18 cellular contexts compared by ENCODE assay signal in genomic region chr5:10328323-10328722, GRCh38. TPM values are rescaled to one million over a fixed set of nuclear protein-coding genes. Genes with fewer than 3 reads are reported as not detected.
DNase-seq lines count a peak whose midpoint lies in the region; ATAC-seq and TF ChIP-seq lines count a peak whose summit lies in the region.
"Had no signal": no experiment of that assay in that cellular context is flagged by ENCODE, and none has a peak within 500 bp of the region (broad histone marks: within the 10 kb centered on the region; RNA-seq: fewer than 3 reads in every experiment).

No MANE protein-coding gene starts in this region.

- no peaks in the 10 kb centered on the region for H3K36me3 Mint-ChIP-seq in MCF 10A (ENCODE audit: insufficient read depth, unreplicated experiment)

- TF ChIP-seq CTCF in MCF 10A (IDR thresholded peaks at IDR 0.05; ENCODE audit: unreplicated experiment): no peak
- no peak for TF ChIP-seq CTCF in breast epithelium (IDR thresholded peaks at IDR 0.05)
- TF ChIP-seq CTCF in foreskin keratinocyte (conservative IDR thresholded peaks at IDR 0.05): no peak
- no peak for TF ChIP-seq CTCF in sigmoid colon (IDR thresholded peaks at IDR 0.05)
- no peak for TF ChIP-seq CTCF in suprapubic skin (IDR thresholded peaks at IDR 0.05)

- H3K27ac ChIP-seq in breast epithelium (no peak overlapping the region), foreskin keratinocyte (no peak overlapping the region), sigmoid colon (no peak overlapping the region), suprapubic skin (no peak overlapping the region)
- H3K27ac ChIP-seq: BLaER1 treated with 17β-estradiol and CSF1 and Interleukin-3, amounts not matched to agents 10 nM and 100 nM; Peyer's patch had no signal

- H3K9me3 ChIP-seq in breast epithelium: no peaks in the 10 kb centered on the region
- no peaks in the 10 kb centered on the region for H3K9me3 ChIP-seq in sigmoid colon
- no peaks in the 10 kb centered on the region for H3K9me3 ChIP-seq in suprapubic skin
- H3K9me3 ChIP-seq: Peyer's patch had no signal

- no peaks in the 10 kb centered on the region for H3K9me3 Mint-ChIP-seq in MCF 10A (ENCODE audit: unreplicated experiment)

- no peak overlapping the region for H3K4me3 ChIP-seq in breast epithelium
- H3K4me3 ChIP-seq in sigmoid colon: no peak overlapping the region
- no peak overlapping the region for H3K4me3 ChIP-seq in suprapubic skin
- H3K4me3 ChIP-seq: BLaER1 treated with 17β-estradiol and CSF1 and Interleukin-3, amounts not matched to agents 10 nM and 100 nM; GM12878; Peyer's patch had no signal

- intact Hi-C loops in MCF 10A (cut with micrococcal nuclease): no loop called here
- intact Hi-C loops in breast epithelium (cut with DNase I; ENCODE audit: low total_unique reads): no loop called here
- intact Hi-C loops in sigmoid colon (cut with DNase I): no loop called here

- TF ChIP-seq EP300 in sigmoid colon (IDR thresholded peaks at IDR 0.05): no peak
- no peak for TF ChIP-seq EP300 in suprapubic skin (IDR thresholded peaks at IDR 0.05)

- H3K27me3 Mint-ChIP-seq in MCF 10A (ENCODE audit: insufficient read depth, unreplicated experiment): no peaks in the 10 kb centered on the region

- peak; percentile 53 for ATAC-seq in foreskin keratinocyte
- no peak for ATAC-seq in HG02870 (IDR thresholded peaks at IDR 0.05; ENCODE audit: unreplicated experiment)
- ATAC-seq: GM12878, HepG2 had no signal

- DNase-seq in MCF 10A (ENCODE audit: unreplicated experiment): peak; percentile 52
- no peak for DNase-seq in breast epithelium (ENCODE audit: low spot score in 2 of 2)
- DNase-seq in M059J (ENCODE audit: low read depth): peak; percentile 97
- peak in 1 of 2 donors; percentile 74 for DNase-seq in foreskin keratinocyte
- DNase-seq in sigmoid colon: no peak
- DNase-seq in suprapubic skin (ENCODE audit: low spot score in 2 of 2): no peak
- no peak for DNase-seq in KG1 (lab: John Stamatoyannopoulos, UW)
- DNase-seq: DMS 273 treated with DMSO at 0.1 percent for 48 hours, MV-4-11, NCI-H1417 treated with DMSO at 0.1 percent for 48 hours, NCI-H2029 treated with DMSO at 0.1 percent for 48 hours, NCI-H510A, NCI-H82 had no signal

- CTCF ChIA-PET in MCF 10A (lab: Yijun Ruan, JAX): interaction anchor here (0.6 to 1.8 kb wide), 2 partner anchors 26 to 44 kb away, joined by 3 to 5 read pairs; no protein-coding TSS in a partner anchor

- H3K27me3 ChIP-seq in breast epithelium (no peaks in the 10 kb centered on the region), foreskin keratinocyte (peaks cover 8% of the 10 kb centered on the region), sigmoid colon (no peaks in the 10 kb centered on the region), suprapubic skin (no peaks in the 10 kb centered on the region)
- H3K27me3 ChIP-seq: Peyer's patch had no signal

- WGBS in sigmoid colon, 2 donors: 91 to 92% methylated on average over 5 of the region's 5 CpGs
- 89% methylated on average over 5 of the region's 5 CpGs for WGBS in suprapubic skin

- H3K4me1 ChIP-seq in breast epithelium (peaks cover 0 to 5% of the 10 kb centered on the region in 2 donors), foreskin keratinocyte (no peaks in the 10 kb centered on the region), sigmoid colon (peaks cover 0 to 52% (median 44%) of the 10 kb centered on the region in 4 donors), suprapubic skin (peaks cover 31% of the 10 kb centered on the region)
- H3K4me1 ChIP-seq: BLaER1 treated with 17β-estradiol and CSF1 and Interleukin-3, amounts not matched to agents 10 nM and 100 nM had no signal

- BruUV-seq in MCF 10A (replicated peaks; lab: Mats Ljungman, UMichigan): no TSS peak

- TF ChIP-seq POLR2A in breast epithelium (IDR thresholded peaks at IDR 0.05): no peak
- no peak for TF ChIP-seq POLR2A in sigmoid colon (IDR thresholded peaks at IDR 0.05)
- TF ChIP-seq POLR2A in suprapubic skin (IDR thresholded peaks at IDR 0.05): no peak

- H3K4me1 Mint-ChIP-seq in MCF 10A (ENCODE audit: insufficient read depth, unreplicated experiment): peaks cover 35% of the 10 kb centered on the region

- no peaks in the 10 kb centered on the region for H3K36me3 ChIP-seq in breast epithelium
- no peaks in the 10 kb centered on the region for H3K36me3 ChIP-seq in sigmoid colon
- H3K36me3 ChIP-seq in suprapubic skin: no peaks in the 10 kb centered on the region
- H3K36me3 ChIP-seq: Peyer's patch had no signal

- no peak overlapping the region for H3K27ac Mint-ChIP-seq in MCF 10A (ENCODE audit: low read depth, unreplicated experiment)

- H3K4me3 Mint-ChIP-seq in MCF 10A (ENCODE audit: unreplicated experiment): no peak overlapping the region

- POLR2A ChIA-PET in MCF 10A (lab: Yijun Ruan, JAX): interaction anchor here (2.8 kb wide), 1 partner anchor 25 kb away, joined by 20 read pairs; the partner anchor contains the start of gene MARCHF6

RNA-seq across cellular contexts. Expression of gene CMBL, which starts 20.6 kb away (rescaled TPM):
- total RNA-seq in MCF 10A (2022) (17.6 and 24.9 TPM in 2 replicates), breast epithelium (1 to 10 TPM; 8.2 to 9.4 (median 9.2) TPM), foreskin keratinocyte (16.4 and 17.8 TPM in 2 replicates), sigmoid colon (10 to 100 TPM in 3 of 4 donors, 1 to 10 TPM in 1; 8.1 to 21.3 (median 11.4) TPM), suprapubic skin (1 to 10 TPM in 3 of 4 donors, under 1 TPM in 1; 0.93 to 4.8 (median 2.7) TPM)
- 6.6 and 11.4 TPM in 2 replicates for total RNA-seq in M059J (2014; rRNA removed; shearing (Covaris generic))
- polyA plus RNA-seq in foreskin keratinocyte (18.0 and 20.9 TPM in 2 replicates), sigmoid colon (100 to 1,000 TPM in 2 of 3 donors, 10 to 100 TPM in 1; 85.8 to 261 (median 169) TPM)

RNA-seq across cellular contexts. Expression of gene MARCHF6, which starts 25.2 kb away (rescaled TPM):
- 118 and 131 TPM in 2 replicates for total RNA-seq in MCF 10A (2022)
- 100 to 1,000 TPM in 2 of 3 donors, 10 to 100 TPM in 1; 90.8 to 123 (median 121) TPM for total RNA-seq in breast epithelium
- total RNA-seq in M059J (2014; rRNA removed; shearing (Covaris generic)): 37.9 and 59.1 TPM in 2 replicates
- total RNA-seq in foreskin keratinocyte: 67.7 and 68.4 TPM in 2 replicates
- 27.4 and 32.7 TPM in 2 replicates for polyA plus RNA-seq in foreskin keratinocyte
- 100 to 1,000 TPM in 1 of 4 donors, 10 to 100 TPM in 3; 77.0 to 108 (median 92.1) TPM for total RNA-seq in sigmoid colon
- 10 to 100 TPM in 2 of 3 donors, 1 to 10 TPM in 1; 6.0 to 42.2 (median 11.4) TPM for polyA plus RNA-seq in sigmoid colon
- 100 to 1,000 TPM in 3 of 4 donors, 10 to 100 TPM in 1; 89.7 to 273 (median 143) TPM for total RNA-seq in suprapubic skin

Comparison
In these comparisons a context has a peak if more than half of its experiments do, and no peak if none do; other contexts are left out.
1. DNase-seq: peak in MCF 10A (single experiment) and M059J (single experiment); none in breast epithelium (0 of 2), sigmoid colon (single experiment), suprapubic skin (0 of 2) and KG1 (single experiment).